8 cellular contexts compared by ENCODE assay signal in the genomic region with DNA sequence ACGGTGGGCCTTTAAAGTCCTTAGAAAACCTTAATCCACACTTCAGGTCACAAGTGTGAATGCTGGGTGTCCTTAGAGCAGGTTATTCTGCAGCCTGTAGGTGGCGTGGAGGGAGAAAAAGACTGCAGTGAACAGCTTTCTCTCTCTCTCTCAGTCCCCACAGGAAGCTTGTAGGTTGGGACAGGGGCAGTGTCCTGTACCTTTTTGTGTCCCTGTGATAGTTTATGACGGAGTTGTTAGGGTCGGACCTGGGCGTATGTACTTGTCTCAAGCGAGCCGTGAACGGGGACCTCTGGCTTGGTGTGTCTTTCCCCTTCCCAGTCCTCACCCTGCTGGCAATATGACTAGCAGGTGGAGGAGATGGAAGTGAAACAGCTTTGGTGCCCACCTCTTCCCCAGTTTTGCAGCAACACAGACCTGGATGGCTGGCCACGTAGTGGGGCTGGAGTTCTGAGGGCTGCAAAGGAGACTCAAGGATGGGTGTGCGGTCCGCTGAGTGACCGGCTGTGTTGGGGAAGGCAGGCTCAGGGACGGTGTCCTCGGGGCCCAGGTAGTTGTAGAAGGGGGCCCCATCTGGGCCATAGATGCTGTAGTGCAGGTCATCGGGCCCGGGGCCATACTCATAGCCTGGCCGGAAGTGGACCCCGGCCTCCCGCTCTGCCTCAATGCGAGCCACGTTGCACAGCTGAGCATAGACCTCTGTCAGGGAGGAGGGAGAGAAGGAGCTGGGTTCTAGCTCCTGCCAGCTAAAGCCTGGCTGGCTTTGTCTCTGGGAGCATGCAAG. TPM values are rescaled to one million over a fixed set of nuclear protein-coding genes. Genes with fewer than 3 reads are reported as not detected.
DNase-seq lines count a peak whose midpoint lies in the region; TF ChIP-seq lines count a peak whose summit lies in the region.

No MANE protein-coding gene starts in this region.

- no peaks in the 10 kb centered on the region for H3F3A ChIP-seq in neural cell (ENCODE audit: insufficient read depth, low read length, poor library complexity, severe bottlenecking)

- peak overlapping the region; percentile 52 for H3K9ac ChIP-seq in neural cell (ENCODE audit: low read length)

- intact Hi-C loops in cardiac septum (cut with DNase I): loop anchor here (5.0 kb wide), 1 partner anchor 110 kb away; a partner anchor contains a TSS

- TF ChIP-seq RAD21 in neural cell (conservative IDR thresholded peaks at IDR 0.05): peak; percentile 53

- H3K27ac ChIP-seq in cardiac muscle cell (no peak overlapping the region), neural cell (ENCODE audit: low read length) (peak overlapping the region; percentile 68)

- H3K27me3 ChIP-seq in cardiac muscle cell (no peaks in the 10 kb centered on the region), neural cell (ENCODE audit: insufficient read depth, low read depth, low read length) (no peaks in the 10 kb centered on the region)

- H2AFZ ChIP-seq in neural cell (ENCODE audit: low read depth, low read length): no peak overlapping the region

- peak; percentile 63 for TF ChIP-seq CTCF in cardiac muscle cell (IDR thresholded peaks at IDR 0.05; ENCODE audit: low read depth, low read length)
- TF ChIP-seq CTCF in choroid plexus epithelial cell (conservative IDR thresholded peaks at IDR 0.05; ENCODE audit: low read depth, low read length): peak; percentile 80
- TF ChIP-seq CTCF in neural cell (IDR thresholded peaks at IDR 0.05; ENCODE audit: poor library complexity, severe bottlenecking): peak; percentile 66

- H3K4me3 ChIP-seq in cardiac muscle cell (no peak overlapping the region), choroid plexus epithelial cell (ENCODE audit: low read depth, low read length) (no peak overlapping the region), neural cell (ENCODE audit: low read length) (no peak overlapping the region)

- no peaks in the 10 kb centered on the region for H3K9me3 ChIP-seq in cardiac muscle cell (ENCODE audit: low read depth)
- no peaks in the 10 kb centered on the region for H3K9me3 ChIP-seq in neural cell (ENCODE audit: low read length)

- no peaks in the 10 kb centered on the region for H3K79me2 ChIP-seq in neural cell (replicated peaks; ENCODE audit: insufficient read depth, low read length)

- no peak for TF ChIP-seq EP300 in neural cell (conservative IDR thresholded peaks at IDR 0.05; ENCODE audit: poor library complexity, severe bottlenecking)

- no peaks in the 10 kb centered on the region for H3K4me1 ChIP-seq in cardiac muscle cell (ENCODE audit: low read depth)

- no peaks in the 10 kb centered on the region for H4K20me1 ChIP-seq in neural cell (ENCODE audit: insufficient read depth)

- H3K36me3 ChIP-seq in cardiac muscle cell (no peaks in the 10 kb centered on the region), neural cell (ENCODE audit: insufficient read depth, low read length) (no peaks in the 10 kb centered on the region)

- H3K4me2 ChIP-seq in neural cell (ENCODE audit: low read length): no peak overlapping the region

- DNase-seq in cardiac muscle cell (ENCODE audit: low read depth in 1 of 2, low spot score in 1 of 2) (peak; percentile 58 to 63), cardiac septum (ENCODE audit: low spot score) (no peak), NCI-H526 treated with DMSO at 0.1 percent for 48 hours (lab: John Stamatoyannopoulos, UW) (peak; percentile 6), choroid plexus epithelial cell (ENCODE audit: low read depth) (peak; percentile 73), NCI-H2081 treated with DMSO at 0.1 percent for 48 hours (lab: John Stamatoyannopoulos, UW) (no peak)
- no peak for DNase-seq in stimulated activated CD8-positive, alpha-beta memory T cell treated with anti-CD3 and anti-CD28 coated beads, Interleukin-4, amount 100 ng/mL, for 48 hours
- DNase-seq in activated T-cell treated with anti-CD3 and anti-CD28 coated beads, Interleukin-2, amount 50 U/mL, for 48 hours: no peak

- H3K9me2 ChIP-seq in neural cell (ENCODE audit: insufficient read depth, low read length): no peaks in the 10 kb centered on the region

TF ChIP-seq in neural cell, 6 proteins besides CTCF, POLR2A, EP300 and RAD21:
- TF ChIP-seq SMC3 (conservative IDR thresholded peaks at IDR 0.05; ENCODE audit: poor library complexity) (peak; percentile 51), MXI1 (conservative IDR thresholded peaks at IDR 0.05; ENCODE audit: poor library complexity, severe bottlenecking) (no peak)
- TF ChIP-seq, protein P1, sequence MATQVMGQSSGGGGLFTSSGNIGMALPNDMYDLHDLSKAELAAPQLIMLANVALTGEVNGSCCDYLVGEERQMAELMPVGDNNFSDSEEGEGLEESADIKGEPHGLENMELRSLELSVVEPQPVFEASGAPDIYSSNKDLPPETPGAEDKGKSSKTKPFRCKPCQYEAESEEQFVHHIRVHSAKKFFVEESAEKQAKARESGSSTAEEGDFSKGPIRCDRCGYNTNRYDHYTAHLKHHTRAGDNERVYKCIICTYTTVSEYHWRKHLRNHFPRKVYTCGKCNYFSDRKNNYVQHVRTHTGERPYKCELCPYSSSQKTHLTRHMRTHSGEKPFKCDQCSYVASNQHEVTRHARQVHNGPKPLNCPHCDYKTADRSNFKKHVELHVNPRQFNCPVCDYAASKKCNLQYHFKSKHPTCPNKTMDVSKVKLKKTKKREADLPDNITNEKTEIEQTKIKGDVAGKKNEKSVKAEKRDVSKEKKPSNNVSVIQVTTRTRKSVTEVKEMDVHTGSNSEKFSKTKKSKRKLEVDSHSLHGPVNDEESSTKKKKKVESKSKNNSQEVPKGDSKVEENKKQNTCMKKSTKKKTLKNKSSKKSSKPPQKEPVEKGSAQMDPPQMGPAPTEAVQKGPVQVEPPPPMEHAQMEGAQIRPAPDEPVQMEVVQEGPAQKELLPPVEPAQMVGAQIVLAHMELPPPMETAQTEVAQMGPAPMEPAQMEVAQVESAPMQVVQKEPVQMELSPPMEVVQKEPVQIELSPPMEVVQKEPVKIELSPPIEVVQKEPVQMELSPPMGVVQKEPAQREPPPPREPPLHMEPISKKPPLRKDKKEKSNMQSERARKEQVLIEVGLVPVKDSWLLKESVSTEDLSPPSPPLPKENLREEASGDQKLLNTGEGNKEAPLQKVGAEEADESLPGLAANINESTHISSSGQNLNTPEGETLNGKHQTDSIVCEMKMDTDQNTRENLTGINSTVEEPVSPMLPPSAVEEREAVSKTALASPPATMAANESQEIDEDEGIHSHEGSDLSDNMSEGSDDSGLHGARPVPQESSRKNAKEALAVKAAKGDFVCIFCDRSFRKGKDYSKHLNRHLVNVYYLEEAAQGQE (IDR thresholded peaks at IDR 0.05; ENCODE audit: borderline replicate concordance): no peak

RNA-seq across cellular contexts. Expression of a gene that starts 8.9 kb away (rescaled TPM):
- total RNA-seq in cardiac muscle cell: 26.5 and 39.8 TPM in 2 replicates
- 141 and 153 TPM in 2 replicates for polyA plus RNA-seq in cardiac muscle cell
- 40.5 TPM for total RNA-seq in cardiac septum
- 45.1 and 73.4 TPM in 2 replicates for polyA plus RNA-seq in neural cell
- polyA minus RNA-seq in neural cell: 28.5 and 36.3 TPM in 2 replicates

RNA-seq across cellular contexts. Expression of a gene that starts 9.3 kb away (rescaled TPM):
- total RNA-seq in cardiac muscle cell (310 and 437 TPM in 2 replicates), cardiac septum (116 TPM)
- polyA plus RNA-seq in cardiac muscle cell (243 and 256 TPM in 2 replicates), neural cell (46.8 and 68.8 TPM in 2 replicates)
- polyA minus RNA-seq in neural cell: 7.8 and 12.9 TPM in 2 replicates

Comparison
In these comparisons a context has a peak if more than half of its experiments do, and no peak if none do; other contexts are left out.
1. DNase-seq: peak in cardiac muscle cell (2 of 2), NCI-H526 treated with DMSO at 0.1 percent for 48 hours (single experiment) and choroid plexus epithelial cell (single experiment); none in cardiac septum (single experiment), stimulated activated CD8-positive, alpha-beta memory T cell treated with anti-CD3 and anti-CD28 coated beads, Interleukin-4, amount 100 ng/mL, for 48 hours (single experiment), NCI-H2081 treated with DMSO at 0.1 percent for 48 hours (single experiment) and activated T-cell treated with anti-CD3 and anti-CD28 coated beads, Interleukin-2, amount 50 U/mL, for 48 hours (0 of 2).
2. Peak in every context shown above with its lines, with median percentiles within 50 percentile points of each other: CTCF ChIP-seq.